23 cellular contexts compared by ENCODE assay signal in genomic region chr9:119667163-119667562, GRCh38.
DNase-seq lines count a peak whose midpoint lies in the region; ATAC-seq, FAIRE-seq and TF ChIP-seq lines count a peak whose summit lies in the region.
"Had no signal": no experiment of that assay in that cellular context is flagged by ENCODE, and none has a peak within 500 bp of the region (broad histone marks: within the 10 kb centered on the region; RNA-seq: fewer than 3 reads in every experiment).

No MANE protein-coding gene starts in this region.

- H3K4me3 ChIP-seq in GM23338 (no peak overlapping the region), OCI-LY1 (ENCODE audit: low read depth, low read length, poor library complexity, severe bottlenecking) (no peak overlapping the region), osteoblast (ENCODE audit: insufficient read depth, low read length) (no peak overlapping the region), mammary epithelial cell (replicated peaks in 1 of 3; ENCODE audit: insufficient read depth in 1 of 3, low read depth in 2 of 3, low read length in 3 of 3) (no peak overlapping the region), small intestine (ENCODE audit: low read depth in 1 of 2, low read length in 2 of 2) (no peak overlapping the region)
- H3K4me3 ChIP-seq: BLaER1, HAP-1 had no signal

- in situ Hi-C loops in mammary epithelial cell (cut with MboI; ENCODE audit: low sequenced_read_pairs in 2 of 2): no loop called here

- FAIRE-seq in small intestine (lab: Jason Lieb, UNC): no peak
- FAIRE-seq: GM19239, HTR-8/SVneo had no signal

- H3K9me2 ChIP-seq in GM23338 (ENCODE audit: insufficient read depth) (peaks cover 18% of the 10 kb centered on the region), OCI-LY1 (ENCODE audit: low read depth, low read length) (no peaks in the 10 kb centered on the region)

- H3K79me2 ChIP-seq in GM23338 (replicated peaks; ENCODE audit: insufficient read depth) (no peaks in the 10 kb centered on the region), OCI-LY1 (ENCODE audit: insufficient read depth, low read length) (no peaks in the 10 kb centered on the region), osteoblast (ENCODE audit: insufficient read depth, low read length) (no peaks in the 10 kb centered on the region), mammary epithelial cell (ENCODE audit: insufficient read depth, low read length) (no peaks in the 10 kb centered on the region)

- no peaks in the 10 kb centered on the region for H4K20me1 ChIP-seq in GM23338 (replicated peaks; ENCODE audit: insufficient read depth)
- no peaks in the 10 kb centered on the region for H4K20me1 ChIP-seq in OCI-LY1 (ENCODE audit: insufficient read depth, low read length)
- no peaks in the 10 kb centered on the region for H4K20me1 ChIP-seq in osteoblast (ENCODE audit: insufficient read depth, low read length)
- no peaks in the 10 kb centered on the region for H4K20me1 ChIP-seq in mammary epithelial cell (ENCODE audit: insufficient read depth, low read length)
- H4K20me1 ChIP-seq: BLaER1 had no signal

- no peak overlapping the region for H3K4me3 Mint-ChIP-seq in GM23338
- H3K4me3 Mint-ChIP-seq: CD8-positive, alpha-beta T cell had no signal

- intact Hi-C loops in mammary epithelial cell (cut with micrococcal nuclease): no loop called here

- no peaks in the 10 kb centered on the region for H3K27me3 Mint-ChIP-seq in GM23338 (ENCODE audit: insufficient read depth, low read depth, poor library complexity)

- ATAC-seq in GM23338: no peak
- ATAC-seq: CD8-positive, alpha-beta T cell; PC-3 had no signal

- H3K4me1 ChIP-seq in GM23338 (ENCODE audit: insufficient read depth) (peaks cover 20% of the 10 kb centered on the region; the same call in 1 of the 2 replicates), OCI-LY1 (ENCODE audit: insufficient read depth, low read length, severe bottlenecking) (no peaks in the 10 kb centered on the region), osteoblast (ENCODE audit: insufficient read depth, low read length) (no peaks in the 10 kb centered on the region), mammary epithelial cell (ENCODE audit: insufficient read depth, low read length) (no peaks in the 10 kb centered on the region), small intestine (ENCODE audit: control insufficient read depth in 2 of 2, insufficient read depth in 1 of 2, low read depth in 1 of 2, low read length in 1 of 2) (no peaks in the 10 kb centered on the region)
- H3K4me1 ChIP-seq: BLaER1, HAP-1 had no signal

- H3K4me1 Mint-ChIP-seq in GM23338: peaks cover 17% of the 10 kb centered on the region; the same call in 2 of the 3 replicates

- H3K36me3 ChIP-seq in GM23338 (ENCODE audit: insufficient read depth) (no peaks in the 10 kb centered on the region), OCI-LY1 (ENCODE audit: insufficient read depth, low read length) (no peaks in the 10 kb centered on the region), osteoblast (ENCODE audit: insufficient read depth, low read length) (no peaks in the 10 kb centered on the region), mammary epithelial cell (ENCODE audit: insufficient read depth, low read length) (no peaks in the 10 kb centered on the region), small intestine (ENCODE audit: control insufficient read depth in 2 of 2, insufficient read depth in 2 of 2, low read length in 2 of 2) (no peaks in the 10 kb centered on the region)
- H3K36me3 ChIP-seq: BLaER1, HAP-1 had no signal

- CTCF ChIA-PET in mammary epithelial cell (lab: Charles Lee; ENCODE audit: low non-redundant PET): no interaction called here

- peak; percentile 2 for DNase-seq in GM23338 (ENCODE audit: low spot score)
- DNase-seq in globus pallidus (ENCODE audit: low spot score): peak; percentile 4
- DNase-seq in osteoblast (ENCODE audit: insufficient read length, low spot score, missing footprints): peak; percentile 11
- DNase-seq in mammary epithelial cell: no peak
- no peak for DNase-seq in small intestine
- DNase-seq in NCI-H69 (lab: John Stamatoyannopoulos, UW): no peak
- DNase-seq: CD8-positive, alpha-beta T cell; EL; GF-D8; KG1; NCI-H1105; NCI-H146; NCI-H2029; NCI-H2227 treated with DMSO at 0.1 percent for 48 hours; NCI-H510A treated with DMSO at 0.1 percent for 48 hours; NCI-H774; PC-3; Right ventricle myocardium superior had no signal

- H3K27me3 ChIP-seq in GM23338 (ENCODE audit: insufficient read depth) (no peaks in the 10 kb centered on the region), OCI-LY1 (ENCODE audit: insufficient read depth, low read length) (no peaks in the 10 kb centered on the region), osteoblast (ENCODE audit: insufficient read depth, low read length) (no peaks in the 10 kb centered on the region), mammary epithelial cell (ENCODE audit: insufficient read depth, low read length) (no peaks in the 10 kb centered on the region), small intestine (ENCODE audit: control insufficient read depth in 2 of 2, insufficient read depth in 2 of 2, low read length in 2 of 2) (no peaks in the 10 kb centered on the region)
- H3K27me3 ChIP-seq: BLaER1 had no signal

- TF ChIP-seq CTCF in GM23338 (conservative IDR thresholded peaks at IDR 0.05; ENCODE audit: low read depth in 2 of 2) (peak; percentile 15 to 42; a peak in 2 of 4 replicates), OCI-LY1 (IDR thresholded peaks at IDR 0.05; ENCODE audit: low read length) (peak; percentile 20), osteoblast (IDR thresholded peaks at IDR 0.05; ENCODE audit: extremely low read depth, low read depth, low read length) (no peak), mammary epithelial cell (conservative IDR thresholded peaks at IDR 0.05 in 1 of 2, IDR thresholded peaks at IDR 0.05 in 1 of 2; ENCODE audit: extremely low read depth in 1 of 2, insufficient read depth in 1 of 2, low read depth in 1 of 2, low read length in 2 of 2) (no peak)

- H3K27ac ChIP-seq in GM23338 (ENCODE audit: low read depth): 0 out of 2 replicates have a peak overlapping the region, but pooled peaks have one; percentile 5
- no peak overlapping the region for H3K27ac ChIP-seq in OCI-LY1 (ENCODE audit: low read depth, low read length, poor library complexity, severe bottlenecking)
- H3K27ac ChIP-seq in osteoblast (ENCODE audit: low read depth, low read length): no peak overlapping the region
- H3K27ac ChIP-seq in mammary epithelial cell (ENCODE audit: insufficient read depth, low read depth, low read length): no peak overlapping the region
- H3K27ac ChIP-seq in small intestine (ENCODE audit: low read depth in 1 of 2, low read length in 1 of 2): no peak overlapping the region
- H3K27ac ChIP-seq: BLaER1 had no signal

- dilution Hi-C loops in mammary epithelial cell (cut with HindIII; ENCODE audit: low sequenced_read_pairs): no loop called here

- no TSS peak for BruUV-seq in mammary epithelial cell (replicated peaks; lab: Mats Ljungman, UMichigan)

- H3F3A ChIP-seq in GM23338 (replicated peaks; ENCODE audit: low read depth): no peaks in the 10 kb centered on the region
- H3F3A ChIP-seq in OCI-LY1 (ENCODE audit: insufficient read depth, low read length): no peaks in the 10 kb centered on the region

- WGBS in mammary epithelial cell (ENCODE audit: low coverage, missing lambda C conversion rate): 76% methylated on average over 2 of the region's 2 CpGs
- 68 to 86% (median 76%) methylated on average over 2 of the region's 2 CpGs for WGBS in small intestine, 3 donors

- H2AFZ ChIP-seq in GM23338: no peak overlapping the region
- H2AFZ ChIP-seq in OCI-LY1 (ENCODE audit: low read length): no peak overlapping the region
- no peak overlapping the region for H2AFZ ChIP-seq in osteoblast (ENCODE audit: low read length)
- no peak overlapping the region for H2AFZ ChIP-seq in mammary epithelial cell (ENCODE audit: low read depth, low read length)

- H3K9ac ChIP-seq in OCI-LY1 (ENCODE audit: low read length) (no peak overlapping the region), mammary epithelial cell (ENCODE audit: insufficient read depth, low read length) (no peak overlapping the region)
- H3K9ac ChIP-seq: BLaER1 had no signal

- H3K4me2 ChIP-seq in GM23338 (no peak overlapping the region), OCI-LY1 (ENCODE audit: low read length) (no peak overlapping the region), osteoblast (ENCODE audit: insufficient read depth, low read length) (no peak overlapping the region), mammary epithelial cell (ENCODE audit: insufficient read depth, low read depth, low read length) (no peak overlapping the region)
- H3K4me2 ChIP-seq: BLaER1 had no signal

- H3K9me3 ChIP-seq in OCI-LY1 (ENCODE audit: low read length) (no peaks in the 10 kb centered on the region), osteoblast (ENCODE audit: low read depth, low read length) (no peaks in the 10 kb centered on the region), mammary epithelial cell (replicated peaks; ENCODE audit: insufficient read depth, low read length) (no peaks in the 10 kb centered on the region), small intestine (ENCODE audit: control insufficient read depth, low read depth) (no peaks in the 10 kb centered on the region)
- H3K9me3 ChIP-seq: BLaER1, HAP-1 had no signal

- no peaks in the 10 kb centered on the region for H3K9me3 Mint-ChIP-seq in GM23338
- H3K9me3 Mint-ChIP-seq: CD8-positive, alpha-beta T cell had no signal

- no peaks in the 10 kb centered on the region for H3K36me3 Mint-ChIP-seq in GM23338 (ENCODE audit: low read depth)
- H3K36me3 Mint-ChIP-seq: CD8-positive, alpha-beta T cell had no signal

- 0 out of 2 replicates have a peak overlapping the region, but pooled peaks have one; percentile 14 for H3K27ac Mint-ChIP-seq in GM23338
- H3K27ac Mint-ChIP-seq: CD8-positive, alpha-beta T cell had no signal

TF ChIP-seq in GM23338, 12 proteins besides CTCF, POLR2A, EP300 and RAD21 (continues in another document):
- no peak for TF ChIP-seq POLR2AphosphoS5 (IDR thresholded peaks at IDR 0.05; ENCODE audit: low read depth)
- no peak for TF ChIP-seq EZH2 (IDR thresholded peaks at IDR 0.05; ENCODE audit: low read depth, unreplicated experiment)

Comparison
In these comparisons a context has a peak if more than half of its experiments do, and no peak if none do; other contexts are left out.
1. DNase-seq: peak in GM23338 (single experiment), globus pallidus (single experiment) and osteoblast (single experiment); none in mammary epithelial cell (single experiment), small intestine (single experiment) and NCI-H69 (single experiment).
2. CTCF ChIP-seq: peak in GM23338 (2 of 2) and OCI-LY1 (single experiment); none in osteoblast (single experiment) and mammary epithelial cell (0 of 2).